In the genomic region with DNA sequence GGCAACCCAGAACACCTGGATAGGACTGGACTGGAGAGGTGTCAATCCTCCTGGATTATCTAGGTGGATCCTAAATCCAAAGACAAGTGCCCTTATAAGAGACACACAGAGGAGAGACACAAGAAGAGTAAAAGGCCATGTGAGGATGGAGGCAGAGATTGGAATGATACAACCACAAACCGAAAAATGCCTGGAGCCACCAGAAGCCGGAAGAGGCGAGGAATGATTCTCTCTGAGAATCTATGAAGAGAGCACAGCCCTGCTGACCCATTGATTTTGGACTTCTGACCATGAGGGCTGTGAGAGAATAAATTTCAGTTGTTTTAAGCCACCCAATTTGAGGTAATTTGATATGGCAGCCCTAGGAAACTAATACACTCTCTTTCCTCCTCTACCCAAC, we compare ENCODE assay signal across 26 cellular contexts. TPM values are rescaled to one million over a fixed set of nuclear protein-coding genes. Genes with fewer than 3 reads are reported as not detected.
"Had no signal": no experiment of that assay in that cellular context is flagged by ENCODE, and none has a peak within 500 bp of the region (broad histone marks: within the 10 kb centered on the region; RNA-seq: fewer than 3 reads in every experiment).

No MANE protein-coding gene starts in this region.

- H3K4me3 Mint-ChIP-seq: activated CD4-positive, alpha-beta T cell treated with anti-CD3 and anti-CD28 coated beads, Interleukin-2, amount 10 ng/mL, durations not matched to agents 24 days and 14 days; activated CD8-positive, alpha-beta memory T cell treated with anti-CD3 and anti-CD28 coated beads, Interleukin-2, amount 10 ng/mL, durations not matched to agents 7 days and 5 days; activated naive CD4-positive, alpha-beta T cell treated with anti-CD3 and anti-CD28 coated beads for 36 hours; activated naive CD8-positive, alpha-beta T cell; activated T-cell treated with anti-CD3 and anti-CD28 coated beads, Interleukin-2, amount 50 U/mL, for 4 hours; activated T-helper 17 cell treated with anti-CD3 and anti-CD28 coated beads, Interleukin-2, amount 50 U/mL, for 72 hours had no signal

- H3K27ac Mint-ChIP-seq: activated CD4-positive, alpha-beta T cell treated with anti-CD3 and anti-CD28 coated beads, Interleukin-2, amount 10 ng/mL, durations not matched to agents 24 days and 14 days; activated CD8-positive, alpha-beta memory T cell treated with anti-CD3 and anti-CD28 coated beads, Interleukin-2, amount 10 ng/mL, durations not matched to agents 7 days and 5 days; activated naive CD4-positive, alpha-beta T cell treated with anti-CD3 and anti-CD28 coated beads for 36 hours; activated naive CD8-positive, alpha-beta T cell; activated T-helper 17 cell treated with anti-CD3 and anti-CD28 coated beads, Interleukin-2, amount 50 U/mL, for 72 hours had no signal

- H3K9me3 Mint-ChIP-seq: activated CD4-positive, alpha-beta T cell treated with anti-CD3 and anti-CD28 coated beads, Interleukin-2, amount 10 ng/mL, durations not matched to agents 24 days and 14 days; activated naive CD4-positive, alpha-beta T cell treated with anti-CD3 and anti-CD28 coated beads for 36 hours; activated T-cell treated with anti-CD3 and anti-CD28 coated beads, Interleukin-2, amount 50 U/mL, for 4 hours; activated T-helper 17 cell treated with anti-CD3 and anti-CD28 coated beads, Interleukin-2, amount 50 U/mL, for 72 hours had no signal

- H3K4me1 Mint-ChIP-seq: activated CD8-positive, alpha-beta memory T cell treated with anti-CD3 and anti-CD28 coated beads, Interleukin-2, amount 10 ng/mL, durations not matched to agents 7 days and 5 days; activated T-helper 17 cell treated with anti-CD3 and anti-CD28 coated beads, Interleukin-2, amount 50 U/mL, for 72 hours had no signal

- H3K36me3 ChIP-seq: brain microvascular endothelial cell had no signal

- H3K9me3 ChIP-seq: SK-N-SH had no signal

- H3K36me3 Mint-ChIP-seq: activated CD8-positive, alpha-beta memory T cell treated with anti-CD3 and anti-CD28 coated beads, Interleukin-2, amount 10 ng/mL, durations not matched to agents 7 days and 5 days; activated naive CD8-positive, alpha-beta T cell had no signal

- DNase-seq: activated CD4-positive, alpha-beta T cell treated with anti-CD3 and anti-CD28 coated beads, Interleukin-2, amount 10 ng/mL, durations not matched to agents 24 days and 14 days; activated CD4-positive, CD25-positive, alpha-beta regulatory T cell treated with anti-CD3 and anti-CD28 coated beads, Interleukin-2, amount 50 U/mL, for 72 hours; activated CD8-positive, alpha-beta memory T cell treated with anti-CD3 and anti-CD28 coated beads, Interleukin-2, amount 10 ng/mL, durations not matched to agents 7 days and 5 days; activated gamma-delta T cell; activated naive CD4-positive, alpha-beta T cell treated with anti-CD3 and anti-CD28 coated beads for 36 hours; activated T-cell treated with anti-CD3 and anti-CD28 coated beads, Interleukin-2, amount 50 U/mL, for 4 hours; amygdala; brain microvascular endothelial cell; cerebellar nuclear complex; Kasumi-1; KBM-7; NCI-H1048; NCI-H146; NCI-H187 treated with DMSO at 0.1 percent for 48 hours; NCI-H2081 treated with DMSO at 0.1 percent for 48 hours; NCI-H2171; NCI-H2227 treated with DMSO at 0.1 percent for 48 hours; NCI-H446 treated with DMSO at 0.1 percent for 48 hours; NCI-H524 treated with DMSO at 0.1 percent for 48 hours; NCI-H748 treated with DMSO at 0.1 percent for 48 hours; RPMI8226; SK-N-SH had no signal

- H3K27ac ChIP-seq: brain microvascular endothelial cell had no signal

- H3K9me2 ChIP-seq: SK-N-SH had no signal

- H3K27me3 Mint-ChIP-seq: activated naive CD8-positive, alpha-beta T cell had no signal

- H3K27me3 ChIP-seq: brain microvascular endothelial cell had no signal

- ATAC-seq: activated CD8-positive, alpha-beta memory T cell treated with anti-CD3 and anti-CD28 coated beads, Interleukin-2, amount 10 ng/mL, durations not matched to agents 7 days and 5 days; activated T-cell treated with anti-CD3 and anti-CD28 coated beads, Interleukin-2, amount 50 U/mL, for 4 hours; activated T-helper 17 cell treated with anti-CD3 and anti-CD28 coated beads, Interleukin-2, amount 50 U/mL, for 72 hours; Right ventricle myocardium inferior had no signal

- H3K4me2 ChIP-seq: SK-N-SH had no signal

RNA-seq across cellular contexts. Expression of gene GPC3, which starts 20.1 kb away (rescaled TPM):
- total RNA-seq: activated CD8-positive, alpha-beta memory T cell treated with anti-CD3 and anti-CD28 coated beads, Interleukin-2, amount 10 ng/mL, durations not matched to agents 7 days and 5 days; OCI-LY7 had no signal
